Comparison of ENCODE assay signal across 7 cellular contexts in genomic region chr4:157980158-157980557, GRCh38.
"Had no signal": no experiment of that assay in that cellular context is flagged by ENCODE, and none has a peak within 500 bp of the region (broad histone marks: within the 10 kb centered on the region; RNA-seq: fewer than 3 reads in every experiment).

No MANE protein-coding gene starts in this region.

- H3K9ac ChIP-seq: GM23248 had no signal

- H3K27ac Mint-ChIP-seq: H9, IgD-negative memory B cell had no signal

- H3K36me3 Mint-ChIP-seq: IgD-negative memory B cell had no signal

- H3K4me3 Mint-ChIP-seq: H9 had no signal

- H3K27ac ChIP-seq: GM23248 had no signal

- H3K27me3 Mint-ChIP-seq: IgD-negative memory B cell had no signal

- DNase-seq: GM23248, GOT3, H9, HCEC 1CT had no signal

- H3K4me3 ChIP-seq: GM23248 had no signal

- H3K9me3 Mint-ChIP-seq: H9 had no signal

- FAIRE-seq: H54, HTR-8/SVneo had no signal
